ENCODE assay signal across 2 cellular contexts in genomic region chr10:87562750-87563149, GRCh38.
TF ChIP-seq lines count a peak whose summit lies in the region.

No MANE protein-coding gene starts in this region.

TF ChIP-seq in HepG2, 621 proteins besides CTCF, POLR2A, EP300 and RAD21:
- TF ChIP-seq ZMYM4 (CRISPR knock-in tag; IDR thresholded peaks at IDR 0.05) (peak; percentile 45; the same call in 1 of the 2 replicates), ZNF121 (CRISPR knock-in tag; IDR thresholded peaks at IDR 0.05) (peak; percentile 86), ZNF691 (CRISPR knock-in tag; IDR thresholded peaks at IDR 0.05; ENCODE audit: borderline replicate concordance, low read depth) (no peak), ZNF562 (CRISPR knock-in tag; IDR thresholded peaks at IDR 0.05; ENCODE audit: borderline replicate concordance) (peak; percentile 63; the same call in 1 of the 2 replicates)

TF ChIP-seq in K562, 482 proteins besides CTCF, POLR2A, EP300 and RAD21:
- TF ChIP-seq BRCA1 (IDR thresholded peaks at IDR 0.05): no peak
- TF ChIP-seq BRCA1 (CRISPR knock-in tag; IDR thresholded peaks at IDR 0.05): no peak
- peak in 1 of 2 experiments; percentile 32; a peak in 1 of 3 replicates for TF ChIP-seq CBX3 (IDR thresholded peaks at IDR 0.05; ENCODE audit: borderline replicate concordance in 1 of 2, low read length in 2 of 2)
- peak; percentile 13 for TF ChIP-seq ZNF280A (IDR thresholded peaks at IDR 0.05; ENCODE audit: low read depth, partially characterized antibody)
- no peak for TF ChIP-seq ZFP91 (CRISPR knock-in tag; IDR thresholded peaks at IDR 0.05)
